Comparison of ENCODE assay signal across 17 cellular contexts in the genomic region with DNA sequence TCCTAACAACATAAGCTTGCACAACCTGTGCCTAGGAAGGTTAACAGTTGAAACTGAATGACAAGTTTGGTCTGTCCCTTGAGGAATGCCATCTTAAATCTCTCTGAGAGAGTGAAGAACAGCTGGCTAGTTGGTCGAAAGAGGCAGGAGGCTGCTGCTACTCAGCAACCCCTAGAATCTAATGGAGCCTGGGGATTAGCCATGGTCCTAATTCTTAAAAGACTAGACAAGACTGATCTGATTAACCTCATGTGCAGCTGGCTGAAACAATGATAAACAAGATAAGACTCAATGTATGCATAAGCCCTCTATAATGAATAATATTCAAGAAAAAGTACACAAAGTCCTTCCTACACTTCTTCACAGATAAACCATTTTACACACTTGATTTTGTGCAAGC.
A peak's percentile ranks its signal among the peaks of the same experiment; 100 is the strongest.
DNase-seq lines count a peak whose midpoint lies in the region; ATAC-seq and TF ChIP-seq lines count a peak whose summit lies in the region.
"Had no signal": no experiment of that assay in that cellular context is flagged by ENCODE, and none has a peak within 500 bp of the region (broad histone marks: within the 10 kb centered on the region; RNA-seq: fewer than 3 reads in every experiment).

No MANE protein-coding gene starts in this region.

- H3K27ac Mint-ChIP-seq in nephron, result peak overlapping the region; percentile 67 to 93 (median 91)
- H3K27ac Mint-ChIP-seq in effector memory CD8-positive, alpha-beta T cell, result no peak overlapping the region

- H3K27me3 ChIP-seq in left ventricle myocardium inferior (ENCODE audit: low read depth), result no peaks in the 10 kb centered on the region
- no peaks in the 10 kb centered on the region for H3K27me3 ChIP-seq in dorsolateral prefrontal cortex

- H3K4me3 ChIP-seq in left ventricle myocardium inferior (no peak overlapping the region), dorsolateral prefrontal cortex (no peak overlapping the region)

- H3K9me3 ChIP-seq in left ventricle myocardium inferior (replicated peaks), result no peaks in the 10 kb centered on the region

- H3K36me3 Mint-ChIP-seq in nephron (ENCODE audit: low read depth), result peaks cover 8% of the 10 kb centered on the region
- H3K36me3 Mint-ChIP-seq in effector memory CD8-positive, alpha-beta T cell (ENCODE audit: insufficient read depth), result no peaks in the 10 kb centered on the region

- H3K27ac ChIP-seq in left ventricle myocardium inferior (replicated peaks) (peak overlapping the region; percentile 20), dorsolateral prefrontal cortex (peak overlapping the region in 34 of 59 donors; percentile 4 to 60 (median 26))
- H3K27ac ChIP-seq: 22Rv1 had no signal

- intact Hi-C loops in left ventricle myocardium inferior (cut with micrococcal nuclease) (loop anchor here (5.0 kb wide), 1 partner anchor 201 kb away; no protein-coding TSS in a partner anchor), left ventricle myocardium superior (cut with micrococcal nuclease) (no loop called here), dorsolateral prefrontal cortex (cut with DNase I) (loop anchor here in 1 of 2 donors (5.0 kb wide), 1 partner anchor 216 kb away; no protein-coding TSS in a partner anchor)

- H3K27me3 Mint-ChIP-seq in nephron (ENCODE audit: low read depth), result no peaks in the 10 kb centered on the region
- no peaks in the 10 kb centered on the region for H3K27me3 Mint-ChIP-seq in effector memory CD8-positive, alpha-beta T cell

- H3K4me1 Mint-ChIP-seq in nephron, result peaks cover 21% of the 10 kb centered on the region
- H3K4me1 Mint-ChIP-seq in effector memory CD8-positive, alpha-beta T cell (ENCODE audit: low read depth in 2 of 2), result no peaks in the 10 kb centered on the region

- DNase-seq in left ventricle myocardium inferior (no peak), left ventricle myocardium superior (no peak), dorsolateral prefrontal cortex (no peak), NCI-H2029 treated with DMSO at 0.1 percent for 48 hours (lab: John Stamatoyannopoulos, UW) (no peak), cerebellar nuclear complex (lab: John Stamatoyannopoulos, UW) (no peak)
- no peak for DNase-seq in effector memory CD8-positive, alpha-beta T cell
- no peak for DNase-seq in activated naive CD4-positive, alpha-beta T cell treated with Interleukin-2 at 50 U/mL for 16 hours
- DNase-seq: C1 segment of cervical spinal cord, DMS153, EL, Karpas-422, MM.1S, NCI-H1105 treated with DMSO at 0.1 percent for 48 hours, NCI-H187 treated with DMSO at 0.1 percent for 48 hours, NCI-H2171 had no signal

- TF ChIP-seq CTCF in left ventricle myocardium inferior (IDR thresholded peaks at IDR 0.05; ENCODE audit: borderline replicate concordance), result no peak
- TF ChIP-seq CTCF in dorsolateral prefrontal cortex (IDR thresholded peaks at IDR 0.05 in 54 of 56, conservative IDR thresholded peaks at IDR 0.05 in 2 of 56; ENCODE audit: low read depth in 1 of 56, partially characterized antibody in 56 of 56), result no peak
- no peak for TF ChIP-seq CTCF in nephron (IDR thresholded peaks at IDR 0.05; ENCODE audit: unreplicated experiment in 3 of 3)

- peaks cover 56% of the 10 kb centered on the region for H3K4me1 ChIP-seq in left ventricle myocardium inferior

- no peak overlapping the region for H3K4me3 Mint-ChIP-seq in nephron
- no peak overlapping the region for H3K4me3 Mint-ChIP-seq in effector memory CD8-positive, alpha-beta T cell

- peaks cover 60% of the 10 kb centered on the region for H3K36me3 ChIP-seq in left ventricle myocardium inferior

- no peak for ATAC-seq in left ventricle myocardium superior
- ATAC-seq in effector memory CD8-positive, alpha-beta T cell (replicated peaks), result no peak

- H3K9me3 Mint-ChIP-seq in nephron, result no peaks in the 10 kb centered on the region
- H3K9me3 Mint-ChIP-seq in effector memory CD8-positive, alpha-beta T cell, result no peaks in the 10 kb centered on the region

Comparison
In these comparisons a context has a peak if more than half of its experiments do, and no peak if none do; other contexts are left out.
1. H3K27ac Mint-ChIP-seq: peak in nephron (3 of 3); none in effector memory CD8-positive, alpha-beta T cell (0 of 2).